In genomic region chr3:154955907-154956533, GRCh38 we compare ENCODE assay signal across 1 cellular context.
TF ChIP-seq lines count a peak whose summit lies in the region.

No MANE protein-coding gene starts in this region.

TF ChIP-seq in GM23338, 12 proteins besides CTCF, POLR2A, EP300 and RAD21 (continued from another document):
- TF ChIP-seq REST (IDR thresholded peaks at IDR 0.05; ENCODE audit: unreplicated experiment) (no peak), CREB1 (CRISPR knock-in tag; IDR thresholded peaks at IDR 0.05; ENCODE audit: low read depth) (no peak), ZNF462 (CRISPR knock-in tag; IDR thresholded peaks at IDR 0.05) (no peak), POLR2AphosphoS5 (IDR thresholded peaks at IDR 0.05; ENCODE audit: low read depth) (no peak), STAT1 (IDR thresholded peaks at IDR 0.05; ENCODE audit: unreplicated experiment) (no peak), ZNF331 (CRISPR knock-in tag; IDR thresholded peaks at IDR 0.05; ENCODE audit: low read depth) (no peak)
TF ChIP-seq in GM23338: peak in this region for 0.
